Comparison of ENCODE assay signal across 2 cellular contexts in genomic region chr13:27384285-27384684, GRCh38.
TF ChIP-seq lines count a peak whose summit lies in the region.

No MANE protein-coding gene starts in this region.

TF ChIP-seq in HepG2, 621 proteins besides CTCF, POLR2A, EP300 and RAD21:
- TF ChIP-seq ATF5 (CRISPR knock-in tag; IDR thresholded peaks at IDR 0.05; ENCODE audit: low read depth) = no peak
- peak; percentile 74 for TF ChIP-seq ZNF629 (CRISPR knock-in tag; conservative IDR thresholded peaks at IDR 0.05)

TF ChIP-seq in HCT116, 20 proteins besides CTCF, POLR2A, EP300 and RAD21:
- TF ChIP-seq SRF (IDR thresholded peaks at IDR 0.05; ENCODE audit: low read depth) (no peak), EZH2 (IDR thresholded peaks at IDR 0.05) (no peak), MAX (IDR thresholded peaks at IDR 0.05) (no peak), SP1 (IDR thresholded peaks at IDR 0.05; ENCODE audit: low read depth) (no peak), REST (IDR thresholded peaks at IDR 0.05; ENCODE audit: low read depth) (no peak), CEBPB (IDR thresholded peaks at IDR 0.05; ENCODE audit: low read depth) (no peak), ZFX (IDR thresholded peaks at IDR 0.05) (no peak), SIN3A (IDR thresholded peaks at IDR 0.05; ENCODE audit: low read depth) (no peak), ELF1 (IDR thresholded peaks at IDR 0.05; ENCODE audit: borderline replicate concordance, low read depth) (no peak), YY1 (IDR thresholded peaks at IDR 0.05; ENCODE audit: extremely low read depth, insufficient replicate concordance, low read depth, low read length) (no peak), ATF3 (IDR thresholded peaks at IDR 0.05) (no peak), JUND (IDR thresholded peaks at IDR 0.05) (no peak), FOSL1 (IDR thresholded peaks at IDR 0.05; ENCODE audit: low read depth) (no peak), ZNF274 (IDR thresholded peaks at IDR 0.05; ENCODE audit: low read depth, low read length) (no peak), POLR2AphosphoS5 (IDR thresholded peaks at IDR 0.05; ENCODE audit: low read depth, low read length) (no peak)
